In the genomic region with DNA sequence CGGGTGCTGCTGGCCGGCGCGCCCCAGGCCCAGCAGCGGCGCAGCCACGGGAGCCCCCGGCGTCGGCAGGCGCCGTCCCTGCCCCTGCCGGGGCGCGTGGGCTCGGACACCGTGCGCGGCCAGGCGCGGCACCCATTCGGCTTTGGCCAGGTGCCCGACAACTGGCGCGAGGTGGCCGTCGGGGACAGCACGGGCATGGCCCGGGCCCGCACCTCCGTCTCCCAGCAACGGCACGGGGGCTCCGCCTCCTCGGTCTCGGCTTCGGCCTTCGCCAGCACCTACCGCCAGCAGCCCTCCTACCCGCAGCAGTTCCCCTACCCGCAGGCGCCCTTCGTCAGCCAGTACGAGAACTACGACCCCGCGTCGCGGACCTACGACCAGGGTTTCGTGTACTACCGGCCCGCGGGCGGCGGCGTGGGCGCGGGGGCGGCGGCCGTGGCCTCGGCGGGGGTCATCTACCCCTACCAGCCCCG, we compare ENCODE assay signal across 8 cellular contexts. TPM values are rescaled to one million over a fixed set of nuclear protein-coding genes. Genes with fewer than 3 reads are reported as not detected.
DNase-seq lines count a peak whose midpoint lies in the region; ATAC-seq, FAIRE-seq and TF ChIP-seq lines count a peak whose summit lies in the region.

No MANE protein-coding gene starts in this region.

- H3K27me3 Mint-ChIP-seq in HFFc6 (ENCODE audit: insufficient read depth) (peaks cover 3% of the 10 kb centered on the region), memory B cell (peaks cover 6% of the 10 kb centered on the region)

- TF ChIP-seq POLR2A in A549 (IDR thresholded peaks at IDR 0.05; ENCODE audit: low read length), result no peak

- TF ChIP-seq EP300 in A549 (IDR thresholded peaks at IDR 0.05), result no peak

- H3K4me1 Mint-ChIP-seq in HFFc6 (ENCODE audit: low read depth) (peaks cover 82% of the 10 kb centered on the region), memory B cell (peaks cover 15% of the 10 kb centered on the region)

- H3K27ac Mint-ChIP-seq in HFFc6 (peak overlapping the region; percentile 38; the same call in 1 of the 2 replicates), memory B cell (peak overlapping the region; percentile 29)

- no peak for TF ChIP-seq RAD21 in A549 (conservative IDR thresholded peaks at IDR 0.05 in 1 of 2, IDR thresholded peaks at IDR 0.05 in 1 of 2)

- intact Hi-C loops in dorsolateral prefrontal cortex (cut with DNase I), result no loop called here

- no peak for FAIRE-seq in A549 (lab: Jason Lieb, UNC)

- WGBS in A549 (ENCODE audit: missing lambda C conversion rate), result 94% methylated on average over 7 of the region's 65 CpGs

- H3K4me1 ChIP-seq in A549, result peaks cover 19% of the 10 kb centered on the region

- POLR2A ChIA-PET in A549 (lab: Yijun Ruan, JAX), result no interaction called here

- no peak for ATAC-seq in A549
- peak; percentile 31 for ATAC-seq in memory B cell (ENCODE audit: low read depth)
- ATAC-seq in stimulated activated naive CD8-positive, alpha-beta T cell treated with anti-CD3 and anti-CD28 coated beads, Interleukin-15, Interleukin-2, amounts not matched to agents 100 U/mL and 50 U/mL, for 24 hours, result peak; percentile 1
- no peak for ATAC-seq in GM18909 (IDR thresholded peaks at IDR 0.05; ENCODE audit: poor library complexity, unreplicated experiment)

- H3K27me3 ChIP-seq in dorsolateral prefrontal cortex, result peaks cover 0 to 52% (median 31%) of the 10 kb centered on the region in 45 donors

- H3K27ac ChIP-seq in A549 (peak overlapping the region; percentile 75 to 86), dorsolateral prefrontal cortex (peak overlapping the region in 14 of 59 donors; percentile 4 to 79 (median 38))

- no peak for TF ChIP-seq CTCF in A549 (IDR thresholded peaks at IDR 0.05)
- TF ChIP-seq CTCF in HFFc6 (IDR thresholded peaks at IDR 0.05), result no peak
- TF ChIP-seq CTCF in dorsolateral prefrontal cortex (IDR thresholded peaks at IDR 0.05 in 54 of 56, conservative IDR thresholded peaks at IDR 0.05 in 2 of 56; ENCODE audit: low read depth in 1 of 56, partially characterized antibody in 56 of 56), result no peak

- no peaks in the 10 kb centered on the region for H3K9me3 ChIP-seq in A549

- H3K4me3 Mint-ChIP-seq in HFFc6 (peak overlapping the region; percentile 61), memory B cell (peak overlapping the region; percentile 71)

- H3K4me2 ChIP-seq in A549, result peak overlapping the region; percentile 85

- peak overlapping the region; percentile 53 for H3K4me3 ChIP-seq in A549
- peak overlapping the region; percentile 20 to 64 (median 44) for H3K4me3 ChIP-seq in dorsolateral prefrontal cortex

- CTCF ChIA-PET in A549 (lab: Yijun Ruan, JAX), result interaction anchor here (0.8 to 2.4 kb wide), 17 partner anchors 10 to 227 kb away, joined by 3 to 8 read pairs (median 5); no protein-coding TSS in a partner anchor

- peaks cover 8% of the 10 kb centered on the region for H3K36me3 Mint-ChIP-seq in HFFc6 (ENCODE audit: low read depth)
- no peaks in the 10 kb centered on the region for H3K36me3 Mint-ChIP-seq in memory B cell

- DNase-seq in A549 (ENCODE audit: low read depth in 1 of 2, low spot score in 1 of 2), result no peak
- no peak for DNase-seq in HFFc6
- DNase-seq in UCSD-AML1 (lab: John Stamatoyannopoulos, UW; ENCODE audit: unreplicated experiment), result peak; percentile 43
- DNase-seq in dorsolateral prefrontal cortex, result no peak
- DNase-seq in memory B cell (ENCODE audit: low spot score in 2 of 2), result peak in 1 of 2 donors; percentile 56
- peak; percentile 50 for DNase-seq in stimulated activated naive CD8-positive, alpha-beta T cell treated with anti-CD3 and anti-CD28 coated beads, Interleukin-15, Interleukin-2, amounts not matched to agents 100 U/mL and 50 U/mL, for 24 hours
- no peak for DNase-seq in NCI-H446 treated with DMSO at 0.1 percent for 48 hours (lab: John Stamatoyannopoulos, UW)

- no peaks in the 10 kb centered on the region for H3K9me3 Mint-ChIP-seq in HFFc6
- H3K9me3 Mint-ChIP-seq in memory B cell, result no peaks in the 10 kb centered on the region

TF ChIP-seq in A549, 52 proteins besides CTCF, POLR2A, EP300 and RAD21:
- TF ChIP-seq MAFK (IDR thresholded peaks at IDR 0.05; ENCODE audit: partially characterized antibody) (no peak), CHD4 (IDR thresholded peaks at IDR 0.05; ENCODE audit: borderline replicate concordance) (no peak), CBX8 (IDR thresholded peaks at IDR 0.05) (no peak), HOXA7 (CRISPR knock-in tag; IDR thresholded peaks at IDR 0.05) (no peak), ZC3H11A (IDR thresholded peaks at IDR 0.05) (no peak), HMGXB4 (CRISPR knock-in tag; IDR thresholded peaks at IDR 0.05; ENCODE audit: borderline replicate concordance) (no peak), JUN (IDR thresholded peaks at IDR 0.05) (no peak), RCOR1 (IDR thresholded peaks at IDR 0.05; ENCODE audit: low read depth, low read length) (no peak), PHF8 (IDR thresholded peaks at IDR 0.05; ENCODE audit: borderline replicate concordance, low read depth) (no peak), BHLHE40 (IDR thresholded peaks at IDR 0.05; ENCODE audit: low read depth, low read length) (no peak), MAZ (IDR thresholded peaks at IDR 0.05; ENCODE audit: borderline replicate concordance, low read depth, low read length) (no peak), EHF (CRISPR knock-in tag; IDR thresholded peaks at IDR 0.05) (no peak), HEYL (CRISPR knock-in tag; IDR thresholded peaks at IDR 0.05) (no peak), TP53 (CRISPR knock-in tag; IDR thresholded peaks at IDR 0.05) (no peak), ZNF302 (CRISPR knock-in tag; IDR thresholded peaks at IDR 0.05) (no peak), NFE2L2 (conservative IDR thresholded peaks at IDR 0.05; ENCODE audit: low read length) (no peak), CEBPB (IDR thresholded peaks at IDR 0.05) (no peak), JUNB (IDR thresholded peaks at IDR 0.05) (no peak), EHMT2 (IDR thresholded peaks at IDR 0.05; ENCODE audit: low read depth) (no peak)
- TF ChIP-seq, protein P1, sequence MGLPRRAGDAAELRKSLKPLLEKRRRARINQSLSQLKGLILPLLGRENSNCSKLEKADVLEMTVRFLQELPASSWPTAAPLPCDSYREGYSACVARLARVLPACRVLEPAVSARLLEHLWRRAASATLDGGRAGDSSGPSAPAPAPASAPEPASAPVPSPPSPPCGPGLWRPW (IDR thresholded peaks at IDR 0.05), result no peak

RNA-seq across cellular contexts. Expression of gene LOXL1, which starts 0.8 kb away (rescaled TPM):
- polyA plus RNA-seq in A549 (2011; rRNA removed) (0.65 and 0.90 TPM in 2 replicates), A549 (2017; fragmentation: RNase III; extraction: RNeasy Plus Mini Kit Qiagen cat#74134 plus additional on column Dnase treatment) (0.29 to 0.62 TPM (median 0.44 TPM) in 3 replicates)
- polyA plus RNA-seq in A549 (2012; cell fraction: cytosol; rRNA removed), result 0.67 and 1.4 TPM in 2 replicates
- 0.58 and 0.61 TPM in 2 replicates for polyA plus RNA-seq in A549 (2012; cell fraction: nucleus; rRNA removed)
- polyA minus RNA-seq in A549 (2011; rRNA and poly(A)+ RNA removed), result not detected in 2 replicates
- total RNA-seq in HFFc6 (2021; fragmentation: NEBNext Ultra II Directional; extraction: Animal tissue kit (Norgen Biotek cat#: 25700)), result 100 to 1,000 TPM; 235 to 309 (median 288) TPM
- 1 to 10 TPM in 107 of 120 experiments, under 1 TPM in 12, not detected in 1; 0.48 to 6.3 (median 2.0) TPM for total RNA-seq in dorsolateral prefrontal cortex

RNA-seq across cellular contexts. Expression of gene TBC1D21, which starts 53.7 kb away (rescaled TPM):
- not detected in 2 replicates for polyA plus RNA-seq in A549 (2011; rRNA removed)
- not detected in 2 replicates for polyA plus RNA-seq in A549 (2012; cell fraction: cytosol; rRNA removed)
- polyA plus RNA-seq in A549 (2012; cell fraction: nucleus; rRNA removed), result not detected in 2 replicates
- not detected in 3 replicates for polyA plus RNA-seq in A549 (2017; fragmentation: RNase III; extraction: RNeasy Plus Mini Kit Qiagen cat#74134 plus additional on column Dnase treatment)
- not detected in 2 replicates for polyA minus RNA-seq in A549 (2011; rRNA and poly(A)+ RNA removed)
- total RNA-seq in HFFc6 (2021; fragmentation: NEBNext Ultra II Directional; extraction: Animal tissue kit (Norgen Biotek cat#: 25700)), result not detected
- under 1 TPM in 3 of 120 experiments, not detected in 117; 0.51 to 0.70 (median 0.53) TPM for total RNA-seq in dorsolateral prefrontal cortex

Comparison
In these comparisons a context has a peak if more than half of its experiments do, and no peak if none do; other contexts are left out.
1. ATAC-seq: peak in memory B cell (single experiment) and stimulated activated naive CD8-positive, alpha-beta T cell treated with anti-CD3 and anti-CD28 coated beads, Interleukin-15, Interleukin-2, amounts not matched to agents 100 U/mL and 50 U/mL, for 24 hours (single experiment); none in A549 (0 of 2) and GM18909 (single experiment).
2. DNase-seq: peak in UCSD-AML1 (single experiment) and stimulated activated naive CD8-positive, alpha-beta T cell treated with anti-CD3 and anti-CD28 coated beads, Interleukin-15, Interleukin-2, amounts not matched to agents 100 U/mL and 50 U/mL, for 24 hours (single experiment); none in A549 (0 of 2), HFFc6 (single experiment), dorsolateral prefrontal cortex (0 of 10) and NCI-H446 treated with DMSO at 0.1 percent for 48 hours (single experiment).
3. RNA of gene LOXL1, which starts 0.8 kb away (total RNA-seq): 235 to 309 TPM in HFFc6; 0.48 to 6.3 TPM in dorsolateral prefrontal cortex; every median in the first group is over 10 times any median in the second.